Comparison of ENCODE assay signal across 27 cellular contexts in the genomic region with DNA sequence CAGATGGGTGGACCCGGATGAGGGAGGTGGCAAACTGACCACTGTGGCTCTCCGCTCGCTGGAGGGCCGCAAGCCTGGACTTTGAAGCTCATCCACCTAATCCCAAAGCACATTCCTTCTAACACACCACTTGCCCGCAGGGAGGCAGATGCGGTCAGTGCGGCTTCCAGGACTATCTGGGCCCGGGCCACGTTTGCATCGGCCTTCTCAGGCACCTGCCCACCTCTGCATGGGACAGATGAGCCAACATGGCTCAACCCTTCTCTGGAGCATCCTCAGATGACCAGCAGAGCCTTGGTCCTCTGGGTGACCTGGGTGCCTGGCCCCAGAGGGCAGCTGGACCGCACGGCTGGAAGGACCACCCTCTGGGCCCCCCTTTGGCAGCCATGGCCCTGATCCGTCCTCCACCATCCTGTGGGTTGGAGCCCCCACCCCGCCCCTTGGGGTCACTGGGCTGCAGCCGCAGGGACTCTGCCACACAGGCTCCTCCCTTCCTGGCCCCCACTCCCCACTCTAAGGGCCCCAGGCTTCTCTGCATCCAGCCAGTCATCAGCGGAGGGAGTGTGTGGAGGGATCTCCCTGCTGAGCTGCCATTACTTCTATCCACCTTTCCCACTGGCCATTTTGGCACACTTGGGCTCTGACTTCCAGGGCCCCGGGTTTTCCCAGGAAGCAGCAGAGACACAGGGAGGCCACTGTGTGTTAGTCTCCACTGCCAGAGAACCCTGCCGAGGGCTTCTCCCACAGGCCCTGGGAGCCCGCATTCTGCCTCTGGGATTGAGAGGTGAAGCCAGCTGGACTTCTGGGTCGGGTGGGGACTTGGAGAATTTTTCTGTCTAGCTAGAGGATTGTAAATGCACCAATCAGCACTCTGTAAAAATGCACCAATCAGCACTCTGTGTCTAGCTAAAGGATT.
"Had no signal": no experiment of that assay in that cellular context is flagged by ENCODE, and none has a peak within 500 bp of the region (broad histone marks: within the 10 kb centered on the region; RNA-seq: fewer than 3 reads in every experiment).

No MANE protein-coding gene starts in this region.

- DNase-seq: activated CD4-positive, alpha-beta T cell treated with anti-CD3 and anti-CD28 coated beads for 4 hours; activated CD8-positive, alpha-beta memory T cell treated with anti-CD3 and anti-CD28 coated beads, Interleukin-2, amount 50 U/mL, for 4 hours; activated CD8-positive, alpha-beta T cell treated with anti-CD3 and anti-CD28 coated beads for 36 hours; activated gamma-delta T cell treated with Interleukin-2 at 50 U/mL for 16 hours; activated naive CD4-positive, alpha-beta T cell treated with anti-CD3 and anti-CD28 coated beads, Interleukin-2, amount 10 ng/mL, durations not matched to agents 7 days and 5 days; activated naive CD8-positive, alpha-beta T cell treated with anti-CD3 and anti-CD28 coated beads for 36 hours; activated T-cell treated with anti-CD3 and anti-CD28 coated beads, Interleukin-2, amount 50 U/mL, for 72 hours; adrenal gland; anterior cingulate cortex; central memory CD4-positive, alpha-beta T cell; NCI-H1092 treated with DMSO at 0.1 percent for 48 hours; NCI-H1417 treated with DMSO at 0.1 percent for 48 hours; NCI-H1694; NCI-H2029; NCI-H510A treated with DMSO at 0.1 percent for 48 hours; NCI-H69; NK-92 treated with Interleukin-12 subunit alpha and Interleukin-12 subunit beta, amount 100 ng/mL, for 24 hours; OCI-M1; Right ventricle myocardium superior; RPMI8226; SJCRH30 had no signal

- H3K27me3 Mint-ChIP-seq: activated CD8-positive, alpha-beta T cell treated with anti-CD3 and anti-CD28 coated beads for 36 hours; activated naive CD4-positive, alpha-beta T cell treated with anti-CD3 and anti-CD28 coated beads, Interleukin-2, amount 10 ng/mL, durations not matched to agents 7 days and 5 days; activated naive CD8-positive, alpha-beta T cell treated with anti-CD3 and anti-CD28 coated beads for 36 hours had no signal

- H3K4me1 ChIP-seq: SJCRH30 had no signal

- H3K27ac Mint-ChIP-seq: activated CD8-positive, alpha-beta T cell treated with anti-CD3 and anti-CD28 coated beads for 36 hours; activated naive CD4-positive, alpha-beta T cell treated with anti-CD3 and anti-CD28 coated beads, Interleukin-2, amount 10 ng/mL, durations not matched to agents 7 days and 5 days; activated naive CD8-positive, alpha-beta T cell treated with anti-CD3 and anti-CD28 coated beads for 36 hours; activated T-cell treated with anti-CD3 and anti-CD28 coated beads, Interleukin-2, amount 50 U/mL, for 72 hours; activated T-helper 2 cell treated with anti-CD3 and anti-CD28 coated beads, Interferon-gamma antibody, Interleukin-2, Interleukin-4, amounts not matched to agents 10 μg/mL and 5 μg/mL and 100 μg/mL, durations not matched to agents 14 hours and 24 hours and 36 hours; T-helper 1 cell treated with Interleukin-12 subunit alpha and Interleukin-12 subunit beta and Interleukin-4 antibody, amounts not matched to agents 30 μg/mL and 1 μg/mL, for 36 hours had no signal

- H3K9me3 Mint-ChIP-seq: activated CD8-positive, alpha-beta T cell treated with anti-CD3 and anti-CD28 coated beads for 36 hours; activated naive CD4-positive, alpha-beta T cell treated with anti-CD3 and anti-CD28 coated beads, Interleukin-2, amount 10 ng/mL, durations not matched to agents 7 days and 5 days; activated naive CD8-positive, alpha-beta T cell treated with anti-CD3 and anti-CD28 coated beads for 36 hours; activated T-cell treated with anti-CD3 and anti-CD28 coated beads, Interleukin-2, amount 50 U/mL, for 72 hours; activated T-helper 2 cell treated with anti-CD3 and anti-CD28 coated beads, Interferon-gamma antibody, Interleukin-2, Interleukin-4, amounts not matched to agents 10 μg/mL and 5 μg/mL and 100 μg/mL, durations not matched to agents 14 hours and 24 hours and 36 hours; T-helper 1 cell treated with Interleukin-12 subunit alpha and Interleukin-12 subunit beta and Interleukin-4 antibody, amounts not matched to agents 30 μg/mL and 1 μg/mL, for 36 hours had no signal

- H3K4me3 ChIP-seq: adrenal gland, breast epithelium, SJCRH30 had no signal

- H3K27ac ChIP-seq: adrenal gland, breast epithelium, KMS-11, SJCRH30 had no signal

- H3K4me3 Mint-ChIP-seq: activated CD8-positive, alpha-beta T cell treated with anti-CD3 and anti-CD28 coated beads for 36 hours; activated naive CD4-positive, alpha-beta T cell treated with anti-CD3 and anti-CD28 coated beads, Interleukin-2, amount 10 ng/mL, durations not matched to agents 7 days and 5 days; activated naive CD8-positive, alpha-beta T cell treated with anti-CD3 and anti-CD28 coated beads for 36 hours; activated T-cell treated with anti-CD3 and anti-CD28 coated beads, Interleukin-2, amount 50 U/mL, for 72 hours; T-helper 1 cell treated with Interleukin-12 subunit alpha and Interleukin-12 subunit beta and Interleukin-4 antibody, amounts not matched to agents 30 μg/mL and 1 μg/mL, for 36 hours had no signal

- H3K27me3 ChIP-seq: adrenal gland, breast epithelium, SJCRH30 had no signal

- ATAC-seq: activated CD4-positive, CD25-positive, alpha-beta regulatory T cell treated with anti-CD3 and anti-CD28 coated beads, Interleukin-2, amount 50 U/mL, for 24 hours; activated CD8-positive, alpha-beta T cell treated with anti-CD3 and anti-CD28 coated beads for 36 hours; activated T-cell treated with anti-CD3 and anti-CD28 coated beads, Interleukin-2, amount 50 U/mL, for 72 hours; Panc1 had no signal

- H3K9me3 ChIP-seq: adrenal gland, breast epithelium, SJCRH30 had no signal

- H3K36me3 ChIP-seq: adrenal gland, breast epithelium, SJCRH30 had no signal
